13 cellular contexts compared by ENCODE assay signal in genomic region chr4:4344915-4345527, GRCh38. TPM values are rescaled to one million over a fixed set of nuclear protein-coding genes. Genes with fewer than 3 reads are reported as not detected.
DNase-seq lines count a peak whose midpoint lies in the region; ATAC-seq, FAIRE-seq and TF ChIP-seq lines count a peak whose summit lies in the region.
"Had no signal": no experiment of that assay in that cellular context is flagged by ENCODE, and none has a peak within 500 bp of the region (broad histone marks: within the 10 kb centered on the region; RNA-seq: fewer than 3 reads in every experiment).

No MANE protein-coding gene starts in this region.

- no TSS peak for BruUV-seq in OCI-LY7 (replicated peaks; lab: Mats Ljungman, UMichigan)

- DNase-seq in OCI-LY7 (ENCODE audit: low spot score) (peak; percentile 98), head of caudate nucleus (no peak), KBM-7 (no peak), H54 (ENCODE audit: insufficient read length, low spot score) (no peak)
- DNase-seq in activated CD4-positive, CD25-positive, alpha-beta regulatory T cell (lab: John Stamatoyannopoulos, UW) = no peak
- DNase-seq: CD8-positive, alpha-beta T cell; MV-4-11; natural killer cell; OCI-M1; stimulated activated naive CD8-positive, alpha-beta T cell treated with anti-CD3 and anti-CD28 coated beads, Interleukin-15, Interleukin-2, amounts not matched to agents 100 U/mL and 50 U/mL, for 24 hours had no signal

- peak overlapping the region; percentile 82 for H3K4me2 ChIP-seq in OCI-LY7 (ENCODE audit: low read length)

- intact Hi-C loops in OCI-LY7 (cut with micrococcal nuclease; ENCODE audit: unreplicated experiment) = loop anchor here (1.0 to 10.0 kb wide), 5 partner anchors 42 to 390 kb away; partner anchors contain the start of genes LYAR, NSG1 and ZBTB49
- intact Hi-C loops in head of caudate nucleus (cut with DNase I) = no loop called here

- in situ Hi-C loops in KBM-7 (cut with MboI; ENCODE audit: low pct_unique_long_range_greater_than_20kb, low sequenced_read_pairs) = no loop called here

- H3K79me2 ChIP-seq in OCI-LY7 (ENCODE audit: insufficient read depth, low read depth, low read length) = no peaks in the 10 kb centered on the region

- CTCF ChIA-PET in OCI-LY7 (lab: Charles Lee; ENCODE audit: unreplicated experiment) = interaction anchor here (0.6 to 0.8 kb wide), 2 partner anchors 79 to 84 kb away, joined by 3 to 4 read pairs; no protein-coding TSS in a partner anchor

- no peak for FAIRE-seq in H54 (lab: Jason Lieb, UNC)

- TF ChIP-seq POLR2A in H54 (IDR thresholded peaks at IDR 0.05; ENCODE audit: low read depth, low read length) = no peak

- peaks cover 11% of the 10 kb centered on the region for H3K36me3 ChIP-seq in OCI-LY7 (ENCODE audit: insufficient read depth, low read length)

- H3K27ac ChIP-seq in OCI-LY7 (ENCODE audit: low read depth, low read length, poor library complexity, severe bottlenecking) = peak overlapping the region; percentile 99

- peaks cover 12% of the 10 kb centered on the region for H3K9me3 ChIP-seq in OCI-LY7 (ENCODE audit: low read length)

- POLR2A ChIA-PET in OCI-LY7 (lab: Charles Lee) = interaction anchor here (0.6 to 2.5 kb wide), 11 partner anchors 7 to 275 kb away, joined by 3 to 11 read pairs (median 4); partner anchors contain the start of genes LYAR, STX18, TMEM128 and ZBTB49

- no peak for TF ChIP-seq CTCF in OCI-LY7 (conservative IDR thresholded peaks at IDR 0.05; ENCODE audit: low read length)

- H3K4me1 ChIP-seq in OCI-LY7 (ENCODE audit: insufficient read depth, low read length, poor library complexity, severe bottlenecking) = peaks cover 76% of the 10 kb centered on the region

- no peak overlapping the region; the same call in 1 of the 2 replicates for H2AFZ ChIP-seq in OCI-LY7 (ENCODE audit: low read length)

- peak; percentile 74 for ATAC-seq in GM18499 (IDR thresholded peaks at IDR 0.05; ENCODE audit: insufficient read depth, unreplicated experiment)
- peak; percentile 84 for ATAC-seq in GM19467 (IDR thresholded peaks at IDR 0.05; ENCODE audit: unreplicated experiment)
- peak; percentile 77 for ATAC-seq in HG03039 (IDR thresholded peaks at IDR 0.05; ENCODE audit: unreplicated experiment)
- ATAC-seq: CD8-positive, alpha-beta T cell; natural killer cell; stimulated activated naive CD8-positive, alpha-beta T cell treated with anti-CD3 and anti-CD28 coated beads, Interleukin-15, Interleukin-2, amounts not matched to agents 100 U/mL and 50 U/mL, for 24 hours had no signal

- no peaks in the 10 kb centered on the region for H3K9me2 ChIP-seq in OCI-LY7 (ENCODE audit: insufficient read depth, low read length)

- peak overlapping the region; percentile 56 for H3K4me3 ChIP-seq in OCI-LY7 (ENCODE audit: low read depth, low read length, poor library complexity, severe bottlenecking)

- H4K20me1 ChIP-seq in OCI-LY7 (ENCODE audit: insufficient read depth, low read length) = no peaks in the 10 kb centered on the region

RNA-seq across cellular contexts. Expression of gene NSG1, which starts 41.9 kb away (rescaled TPM):
- 28.8 and 38.8 TPM in 2 replicates for total RNA-seq in OCI-LY7 (2014; rRNA removed; shearing (Covaris generic))
- total RNA-seq in OCI-LY7 (2022) = 35.5 and 36.6 TPM in 2 replicates

RNA-seq across cellular contexts. Expression of gene ZBTB49, which starts 55.0 kb away (rescaled TPM):
- 6.5 and 9.9 TPM in 2 replicates for total RNA-seq in OCI-LY7 (2014; rRNA removed; shearing (Covaris generic))
- total RNA-seq in OCI-LY7 (2022) = 8.7 and 12.8 TPM in 2 replicates

RNA-seq across cellular contexts. Expression of gene LYAR, which starts 55.1 kb away (rescaled TPM):
- 58.8 and 86.8 TPM in 2 replicates for total RNA-seq in OCI-LY7 (2014; rRNA removed; shearing (Covaris generic))
- total RNA-seq in OCI-LY7 (2022) = 55.0 and 58.5 TPM in 2 replicates
